ENCODE assay signal across 1 cellular context in genomic region chr14:64965356-64966000, GRCh38.
TF ChIP-seq lines count a peak whose summit lies in the region.

No MANE protein-coding gene starts in this region.

TF ChIP-seq in GM12878, 131 proteins besides CTCF, POLR2A, EP300 and RAD21:
- TF ChIP-seq CEBPB (IDR thresholded peaks at IDR 0.05; ENCODE audit: borderline replicate concordance in 1 of 2, low read depth in 2 of 2, low read length in 2 of 2) (no peak), RBBP5 (conservative IDR thresholded peaks at IDR 0.05) (no peak), NR2F1 (conservative IDR thresholded peaks at IDR 0.05) (no peak), ZNF217 (IDR thresholded peaks at IDR 0.05) (no peak), TAF1 (IDR thresholded peaks at IDR 0.05; ENCODE audit: borderline replicate concordance, low read depth, low read length) (no peak), CBX5 (IDR thresholded peaks at IDR 0.05; ENCODE audit: low read depth) (no peak)
